1 cellular context compared by ENCODE assay signal in the genomic region with DNA sequence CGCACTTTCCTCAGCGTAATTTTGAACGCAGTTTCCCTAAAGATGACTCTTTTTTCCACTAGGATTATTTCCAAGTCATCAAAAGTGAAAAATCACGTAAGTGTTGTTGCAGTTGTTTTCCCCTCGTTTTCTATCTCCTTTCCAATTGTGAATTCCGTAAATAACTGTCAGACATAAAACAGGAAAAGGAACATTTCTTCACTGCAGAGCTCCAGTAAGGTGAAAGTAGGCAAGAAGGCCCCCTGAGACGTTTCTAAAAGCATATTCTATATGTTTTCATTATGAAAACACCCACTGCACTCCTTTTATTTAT.
TF ChIP-seq lines count a peak whose summit lies in the region.

No MANE protein-coding gene starts in this region.

TF ChIP-seq in K562, 482 proteins besides CTCF, POLR2A, EP300 and RAD21 (continued from another document):
- TF ChIP-seq, protein P1, sequence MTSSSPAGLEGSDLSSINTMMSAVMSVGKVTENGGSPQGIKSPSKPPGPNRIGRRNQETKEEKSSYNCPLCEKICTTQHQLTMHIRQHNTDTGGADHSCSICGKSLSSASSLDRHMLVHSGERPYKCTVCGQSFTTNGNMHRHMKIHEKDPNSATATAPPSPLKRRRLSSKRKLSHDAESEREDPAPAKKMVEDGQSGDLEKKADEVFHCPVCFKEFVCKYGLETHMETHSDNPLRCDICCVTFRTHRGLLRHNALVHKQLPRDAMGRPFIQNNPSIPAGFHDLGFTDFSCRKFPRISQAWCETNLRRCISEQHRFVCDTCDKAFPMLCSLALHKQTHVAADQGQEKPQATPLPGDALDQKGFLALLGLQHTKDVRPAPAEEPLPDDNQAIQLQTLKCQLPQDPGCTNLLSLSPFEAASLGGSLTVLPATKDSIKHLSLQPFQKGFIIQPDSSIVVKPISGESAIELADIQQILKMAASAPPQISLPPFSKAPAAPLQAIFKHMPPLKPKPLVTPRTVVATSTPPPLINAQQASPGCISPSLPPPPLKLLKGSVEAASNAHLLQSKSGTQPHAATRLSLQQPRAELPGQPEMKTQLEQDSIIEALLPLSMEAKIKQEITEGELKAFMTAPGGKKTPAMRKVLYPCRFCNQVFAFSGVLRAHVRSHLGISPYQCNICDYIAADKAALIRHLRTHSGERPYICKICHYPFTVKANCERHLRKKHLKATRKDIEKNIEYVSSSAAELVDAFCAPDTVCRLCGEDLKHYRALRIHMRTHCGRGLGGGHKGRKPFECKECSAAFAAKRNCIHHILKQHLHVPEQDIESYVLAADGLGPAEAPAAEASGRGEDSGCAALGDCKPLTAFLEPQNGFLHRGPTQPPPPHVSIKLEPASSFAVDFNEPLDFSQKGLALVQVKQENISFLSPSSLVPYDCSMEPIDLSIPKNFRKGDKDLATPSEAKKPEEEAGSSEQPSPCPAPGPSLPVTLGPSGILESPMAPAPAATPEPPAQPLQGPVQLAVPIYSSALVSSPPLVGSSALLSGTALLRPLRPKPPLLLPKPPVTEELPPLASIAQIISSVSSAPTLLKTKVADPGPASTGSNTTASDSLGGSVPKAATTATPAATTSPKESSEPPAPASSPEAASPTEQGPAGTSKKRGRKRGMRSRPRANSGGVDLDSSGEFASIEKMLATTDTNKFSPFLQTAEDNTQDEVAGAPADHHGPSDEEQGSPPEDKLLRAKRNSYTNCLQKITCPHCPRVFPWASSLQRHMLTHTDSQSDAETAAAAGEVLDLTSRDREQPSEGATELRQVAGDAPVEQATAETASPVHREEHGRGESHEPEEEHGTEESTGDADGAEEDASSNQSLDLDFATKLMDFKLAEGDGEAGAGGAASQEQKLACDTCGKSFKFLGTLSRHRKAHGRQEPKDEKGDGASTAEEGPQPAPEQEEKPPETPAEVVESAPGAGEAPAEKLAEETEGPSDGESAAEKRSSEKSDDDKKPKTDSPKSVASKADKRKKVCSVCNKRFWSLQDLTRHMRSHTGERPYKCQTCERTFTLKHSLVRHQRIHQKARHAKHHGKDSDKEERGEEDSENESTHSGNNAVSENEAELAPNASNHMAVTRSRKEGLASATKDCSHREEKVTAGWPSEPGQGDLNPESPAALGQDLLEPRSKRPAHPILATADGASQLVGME (CRISPR knock-in tag; IDR thresholded peaks at IDR 0.05): no peak
- TF ChIP-seq CSDE1 (IDR thresholded peaks at IDR 0.05): no peak
- no peak for TF ChIP-seq ZNF384 (IDR thresholded peaks at IDR 0.05; ENCODE audit: low read depth, low read length)
- TF ChIP-seq HDAC8 (tag; IDR thresholded peaks at IDR 0.05): no peak
- no peak for TF ChIP-seq NBN (IDR thresholded peaks at IDR 0.05; ENCODE audit: low read depth)
- TF ChIP-seq BCL6 (CRISPR knock-in tag; IDR thresholded peaks at IDR 0.05): no peak
- no peak for TF ChIP-seq U2AF2 (optimal IDR thresholded peaks at IDR 0.05; ENCODE audit: low read depth, low read length)
- TF ChIP-seq, protein P2, sequence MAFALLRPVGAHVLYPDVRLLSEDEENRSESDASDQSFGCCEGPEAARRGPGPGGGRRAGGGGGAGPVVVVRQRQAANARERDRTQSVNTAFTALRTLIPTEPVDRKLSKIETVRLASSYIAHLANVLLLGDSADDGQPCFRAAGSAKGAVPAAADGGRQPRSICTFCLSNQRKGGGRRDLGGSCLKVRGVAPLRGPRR (CRISPR knock-in tag; IDR thresholded peaks at IDR 0.05): no peak
TF ChIP-seq in K562: peak in this region for 0.
